ENCODE assay signal across 24 cellular contexts in genomic region chr2:100676346-100676745, GRCh38.
"Had no signal": no experiment of that assay in that cellular context is flagged by ENCODE, and none has a peak within 500 bp of the region (broad histone marks: within the 10 kb centered on the region; RNA-seq: fewer than 3 reads in every experiment).

No MANE protein-coding gene starts in this region.

- H3K9me3 Mint-ChIP-seq: activated CD4-positive, alpha-beta memory T cell treated with anti-CD3 and anti-CD28 coated beads for 36 hours; activated CD4-positive, alpha-beta T cell treated with anti-CD3 and anti-CD28 coated beads, Interleukin-2, amount 10 ng/mL, durations not matched to agents 24 days and 14 days; activated naive CD4-positive, alpha-beta T cell treated with anti-CD3 and anti-CD28 coated beads for 36 hours; activated naive CD4-positive, alpha-beta T cell treated with anti-CD3 and anti-CD28 coated beads, Interleukin-2, amount 50 U/mL, for 24 hours; activated naive CD8-positive, alpha-beta T cell treated with anti-CD3 and anti-CD28 coated beads for 36 hours; activated naive CD8-positive, alpha-beta T cell treated with anti-CD3 and anti-CD28 coated beads, Interleukin-2, amount 50 U/mL, for 24 hours; activated T-cell treated with anti-CD3 and anti-CD28 coated beads, Interleukin-2, amount 50 U/mL, for 4 hours; activated T-helper 1 cell treated with anti-CD3 and anti-CD28 coated beads, Interleukin-12 subunit alpha, Interleukin-12 subunit beta, Interleukin-2, Interleukin-4 antibody, amounts not matched to agents 30 ng/mL and 10 ng/mL and 1 ng/mL, durations not matched to agents 14 hours and 24 hours and 36 hours; activated T-helper 2 cell treated with anti-CD3 and anti-CD28 coated beads, Interferon-gamma antibody, Interleukin-2, Interleukin-4, amounts not matched to agents 10 μg/mL and 5 μg/mL and 100 μg/mL, durations not matched to agents 14 hours and 24 hours and 36 hours; effector memory CD8-positive, alpha-beta T cell had no signal

- H3K36me3 ChIP-seq: adrenal gland, colonic mucosa had no signal

- ATAC-seq: activated CD4-positive, alpha-beta T cell treated with anti-CD3 and anti-CD28 coated beads for 36 hours; activated CD8-positive, alpha-beta T cell treated with anti-CD3 and anti-CD28 coated beads, Interleukin-2, amount 10 ng/mL, durations not matched to agents 7 days and 5 days; activated naive CD8-positive, alpha-beta T cell treated with anti-CD3 and anti-CD28 coated beads, Interleukin-2, amount 50 U/mL, for 24 hours; activated T-cell treated with anti-CD3 and anti-CD28 coated beads, Interleukin-2, amount 50 U/mL, for 4 hours; body of pancreas; effector memory CD8-positive, alpha-beta T cell had no signal

- H3K27ac Mint-ChIP-seq: activated CD4-positive, alpha-beta memory T cell treated with anti-CD3 and anti-CD28 coated beads for 36 hours; activated CD4-positive, alpha-beta T cell treated with anti-CD3 and anti-CD28 coated beads for 36 hours; activated CD4-positive, alpha-beta T cell treated with anti-CD3 and anti-CD28 coated beads, Interleukin-2, amount 10 ng/mL, durations not matched to agents 24 days and 14 days; activated CD8-positive, alpha-beta T cell treated with anti-CD3 and anti-CD28 coated beads, Interleukin-2, amount 10 ng/mL, durations not matched to agents 7 days and 5 days; activated naive CD4-positive, alpha-beta T cell treated with anti-CD3 and anti-CD28 coated beads for 36 hours; activated naive CD4-positive, alpha-beta T cell treated with anti-CD3 and anti-CD28 coated beads, Interleukin-2, amount 50 U/mL, for 24 hours; activated naive CD8-positive, alpha-beta T cell treated with anti-CD3 and anti-CD28 coated beads for 36 hours; activated naive CD8-positive, alpha-beta T cell treated with anti-CD3 and anti-CD28 coated beads, Interleukin-2, amount 50 U/mL, for 24 hours; activated T-helper 1 cell treated with anti-CD3 and anti-CD28 coated beads, Interleukin-12 subunit alpha, Interleukin-12 subunit beta, Interleukin-2, Interleukin-4 antibody, amounts not matched to agents 30 ng/mL and 10 ng/mL and 1 ng/mL, durations not matched to agents 14 hours and 24 hours and 36 hours; activated T-helper 2 cell treated with anti-CD3 and anti-CD28 coated beads, Interferon-gamma antibody, Interleukin-2, Interleukin-4, amounts not matched to agents 10 μg/mL and 5 μg/mL and 100 μg/mL, durations not matched to agents 14 hours and 24 hours and 36 hours; effector memory CD8-positive, alpha-beta T cell had no signal

- H3K27me3 Mint-ChIP-seq: activated CD4-positive, alpha-beta memory T cell treated with anti-CD3 and anti-CD28 coated beads for 36 hours; activated CD4-positive, alpha-beta T cell treated with anti-CD3 and anti-CD28 coated beads for 36 hours; activated CD4-positive, alpha-beta T cell treated with anti-CD3 and anti-CD28 coated beads, Interleukin-2, amount 10 ng/mL, durations not matched to agents 24 days and 14 days; activated naive CD4-positive, alpha-beta T cell treated with anti-CD3 and anti-CD28 coated beads, Interleukin-2, amount 50 U/mL, for 24 hours; activated naive CD8-positive, alpha-beta T cell treated with anti-CD3 and anti-CD28 coated beads for 36 hours; activated naive CD8-positive, alpha-beta T cell treated with anti-CD3 and anti-CD28 coated beads, Interleukin-2, amount 50 U/mL, for 24 hours had no signal

- DNase-seq: activated CD4-positive, alpha-beta memory T cell treated with anti-CD3 and anti-CD28 coated beads for 36 hours; activated CD4-positive, alpha-beta T cell treated with anti-CD3 and anti-CD28 coated beads for 36 hours; activated CD4-positive, alpha-beta T cell treated with anti-CD3 and anti-CD28 coated beads, Interleukin-2, amount 10 ng/mL, durations not matched to agents 24 days and 14 days; activated CD4-positive, CD25-positive, alpha-beta regulatory T cell; activated CD4-positive, CD25-positive, alpha-beta regulatory T cell treated with anti-CD3 and anti-CD28 coated beads, Interleukin-2, amount 50 U/mL, for 72 hours; activated CD8-positive, alpha-beta T cell treated with anti-CD3 and anti-CD28 coated beads, Interleukin-2, amount 10 ng/mL, durations not matched to agents 7 days and 5 days; activated effector memory CD4-positive, alpha-beta T cell treated with anti-CD3 and anti-CD28 coated beads, Interleukin-2, amount 50 U/mL, for 16 hours; activated naive CD4-positive, alpha-beta T cell treated with anti-CD3 and anti-CD28 coated beads for 36 hours; activated naive CD8-positive, alpha-beta T cell treated with anti-CD3 and anti-CD28 coated beads for 36 hours; activated naive CD8-positive, alpha-beta T cell treated with anti-CD3 and anti-CD28 coated beads, Interleukin-2, amount 50 U/mL, for 24 hours; activated T-cell treated with anti-CD3 and anti-CD28 coated beads, Interleukin-2, amount 50 U/mL, for 4 hours; amygdala; aorta; body of pancreas; colonic mucosa; dermis blood vessel endothelial cell; effector CD4-positive, alpha-beta T cell; effector memory CD8-positive, alpha-beta T cell; foreskin fibroblast; T-helper 2 cell had no signal

- H3K4me3 Mint-ChIP-seq: activated CD4-positive, alpha-beta memory T cell treated with anti-CD3 and anti-CD28 coated beads for 36 hours; activated CD4-positive, alpha-beta T cell treated with anti-CD3 and anti-CD28 coated beads for 36 hours; activated CD4-positive, alpha-beta T cell treated with anti-CD3 and anti-CD28 coated beads, Interleukin-2, amount 10 ng/mL, durations not matched to agents 24 days and 14 days; activated CD8-positive, alpha-beta T cell treated with anti-CD3 and anti-CD28 coated beads, Interleukin-2, amount 10 ng/mL, durations not matched to agents 7 days and 5 days; activated naive CD4-positive, alpha-beta T cell treated with anti-CD3 and anti-CD28 coated beads for 36 hours; activated naive CD4-positive, alpha-beta T cell treated with anti-CD3 and anti-CD28 coated beads, Interleukin-2, amount 50 U/mL, for 24 hours; activated naive CD8-positive, alpha-beta T cell treated with anti-CD3 and anti-CD28 coated beads for 36 hours; activated naive CD8-positive, alpha-beta T cell treated with anti-CD3 and anti-CD28 coated beads, Interleukin-2, amount 50 U/mL, for 24 hours; activated T-cell treated with anti-CD3 and anti-CD28 coated beads, Interleukin-2, amount 50 U/mL, for 4 hours; activated T-helper 1 cell treated with anti-CD3 and anti-CD28 coated beads, Interleukin-12 subunit alpha, Interleukin-12 subunit beta, Interleukin-2, Interleukin-4 antibody, amounts not matched to agents 30 ng/mL and 10 ng/mL and 1 ng/mL, durations not matched to agents 14 hours and 24 hours and 36 hours; effector memory CD8-positive, alpha-beta T cell had no signal

- H3K4me1 ChIP-seq: adrenal gland, body of pancreas, colonic mucosa had no signal

- H3K36me3 Mint-ChIP-seq: activated CD4-positive, alpha-beta memory T cell treated with anti-CD3 and anti-CD28 coated beads for 36 hours; activated naive CD4-positive, alpha-beta T cell treated with anti-CD3 and anti-CD28 coated beads, Interleukin-2, amount 50 U/mL, for 24 hours; activated naive CD8-positive, alpha-beta T cell treated with anti-CD3 and anti-CD28 coated beads for 36 hours had no signal

- H3K4me3 ChIP-seq: adrenal gland, body of pancreas, colonic mucosa had no signal

- H3K27me3 ChIP-seq: adrenal gland, body of pancreas, colonic mucosa had no signal

- H3K9me3 ChIP-seq: adrenal gland, body of pancreas, colonic mucosa had no signal

- H3K27ac ChIP-seq: adrenal gland, body of pancreas, colonic mucosa had no signal
